8 cellular contexts compared by ENCODE assay signal in genomic region chr2:218395826-218396687, GRCh38. TPM values are rescaled to one million over a fixed set of nuclear protein-coding genes. Genes with fewer than 3 reads are reported as not detected.
DNase-seq lines count a peak whose midpoint lies in the region; ATAC-seq and TF ChIP-seq lines count a peak whose summit lies in the region.

No MANE protein-coding gene starts in this region.

- H3K27me3 ChIP-seq in BJ (ENCODE audit: control insufficient read depth, insufficient read depth, low read length) (no peaks in the 10 kb centered on the region), layer of hippocampus (ENCODE audit: control insufficient read depth, insufficient read depth, low read length) (no peaks in the 10 kb centered on the region)

- TF ChIP-seq CTCF in BJ (IDR thresholded peaks at IDR 0.05; ENCODE audit: insufficient read depth, low read depth, low read length) = peak; percentile 76

- peak overlapping the region; percentile 75 for H3K4me3 ChIP-seq in BJ (ENCODE audit: low read depth, low read length)

- peak overlapping the region; percentile 97 for H3K27ac ChIP-seq in cingulate gyrus (ENCODE audit: low read depth, low read length)
- H3K27ac ChIP-seq in layer of hippocampus (ENCODE audit: low read depth, low read length) = peak overlapping the region; percentile 99

- no peaks in the 10 kb centered on the region for H3K36me3 ChIP-seq in BJ (ENCODE audit: control insufficient read depth, insufficient read depth, low read length)

- peak; percentile 36 for ATAC-seq in HG03457 (IDR thresholded peaks at IDR 0.05; ENCODE audit: unreplicated experiment)

- peak; percentile 62 for DNase-seq in BJ (ENCODE audit: low read depth)
- peak; percentile 77 for DNase-seq in GM19240 (ENCODE audit: insufficient read length, low spot score)
- DNase-seq in NCI-H510A treated with DMSO at 0.1 percent for 48 hours (lab: John Stamatoyannopoulos, UW) = peak; percentile 87
- peak; percentile 93 to 94 for DNase-seq in activated CD4-positive, alpha-beta T cell treated with anti-CD3 and anti-CD28 coated beads for 4 hours
- peak; percentile 87 to 91 for DNase-seq in stimulated activated CD4-positive, alpha-beta T cell treated with anti-CD3 and anti-CD28 coated beads, Interleukin-1b, Interleukin-23, amount 100 ng/mL, for 4 hours (ENCODE audit: low read depth in 2 of 2)

- POLR2A ChIA-PET in BJ (lab: Charles Lee) = interaction anchor here (0.6 to 1.0 kb wide), 3 partner anchors 12 to 140 kb away, joined by 3 to 4 read pairs (median 3); no protein-coding TSS in a partner anchor

- CTCF ChIA-PET in BJ (lab: Yijun Ruan, JAX) = interaction anchor here (0.6 to 3.0 kb wide), 19 partner anchors 9 to 899 kb away, joined by 3 to 21 read pairs (median 6); partner anchors contain the start of gene TMBIM1

RNA-seq across cellular contexts. Expression of gene CTDSP1, which starts 3.6 kb away (rescaled TPM):
- polyA plus RNA-seq in BJ (2011; rRNA removed) = 104 and 166 TPM in 2 replicates
- polyA minus RNA-seq in BJ (2011; rRNA and poly(A)+ RNA removed) = 127 and 193 TPM in 2 replicates

RNA-seq across cellular contexts. Expression of gene SLC11A1, which starts 14.0 kb away (rescaled TPM):
- polyA plus RNA-seq in BJ (2011; rRNA removed) = 0.05 and 0.23 TPM in 2 replicates
- 0.05 and 0.14 TPM in 2 replicates for polyA minus RNA-seq in BJ (2011; rRNA and poly(A)+ RNA removed)

RNA-seq across cellular contexts. Expression of gene VIL1, which starts 22.9 kb away (rescaled TPM):
- polyA plus RNA-seq in BJ (2011; rRNA removed) = not detected in 2 replicates
- polyA minus RNA-seq in BJ (2011; rRNA and poly(A)+ RNA removed) = not detected in 2 replicates

RNA-seq across cellular contexts. Expression of gene CATIP, which starts 39.4 kb away (rescaled TPM):
- polyA plus RNA-seq in BJ (2011; rRNA removed) = not detected in 2 replicates
- polyA minus RNA-seq in BJ (2011; rRNA and poly(A)+ RNA removed) = not detected in 2 replicates

Comparison
In these comparisons a context has a peak if more than half of its experiments do, and no peak if none do; other contexts are left out.
1. Peak in every context shown above with its lines: DNase-seq, ATAC-seq, H3K4me3 ChIP-seq and H3K27ac ChIP-seq.